17 cellular contexts compared by ENCODE assay signal in the genomic region with DNA sequence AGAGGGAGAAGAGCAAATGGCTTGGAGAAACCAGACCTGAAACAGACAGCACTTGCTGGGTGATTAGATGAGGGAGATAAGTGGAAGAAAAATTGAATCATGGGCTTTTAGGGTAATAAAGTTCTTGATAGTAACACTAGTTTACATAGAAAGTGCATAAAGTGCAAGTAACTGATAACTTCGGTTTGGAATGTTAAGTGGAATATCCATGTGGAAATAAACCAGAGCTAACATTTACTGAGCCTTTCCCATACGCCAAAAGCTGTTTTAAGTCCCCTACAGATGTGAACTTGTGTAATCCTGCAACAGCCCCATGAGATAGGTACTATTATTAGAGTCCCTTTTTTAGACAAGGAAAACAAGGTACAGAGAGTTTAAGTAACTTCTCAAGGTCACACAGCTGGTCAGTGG.
A peak's percentile ranks its signal among the peaks of the same experiment; 100 is the strongest.
DNase-seq lines count a peak whose midpoint lies in the region; ATAC-seq and TF ChIP-seq lines count a peak whose summit lies in the region.
"Had no signal": no experiment of that assay in that cellular context is flagged by ENCODE, and none has a peak within 500 bp of the region (broad histone marks: within the 10 kb centered on the region; RNA-seq: fewer than 3 reads in every experiment).

No MANE protein-coding gene starts in this region.

- ATAC-seq in heart right ventricle (peak in 7 of 8 donors; percentile 54 to 78 (median 74)), GM21619 (IDR thresholded peaks at IDR 0.05; ENCODE audit: unreplicated experiment) (no peak), GM18870 (IDR thresholded peaks at IDR 0.05; ENCODE audit: unreplicated experiment) (no peak), HG03196 (IDR thresholded peaks at IDR 0.05; ENCODE audit: unreplicated experiment) (no peak)

- H3K79me1 ChIP-seq in mesenchymal stem cell (replicated peaks; ENCODE audit: low read length, poor library complexity, severe bottlenecking) = no peaks in the 10 kb centered on the region

- no peak overlapping the region for H2BK5ac ChIP-seq in mesenchymal stem cell (ENCODE audit: low read depth, low read length, poor library complexity, severe bottlenecking)

- peaks cover 14% of the 10 kb centered on the region; the same call in 1 of the 2 replicates for H3K4me1 ChIP-seq in BE2C
- peaks cover 0 to 40% (median 26%) of the 10 kb centered on the region in 9 donors for H3K4me1 ChIP-seq in heart right ventricle
- H3K4me1 ChIP-seq in mesenchymal stem cell (ENCODE audit: control insufficient read depth, insufficient read depth, low read depth, low read length) = no peaks in the 10 kb centered on the region

- intact Hi-C loops in heart right ventricle (cut with DNase I) = loop anchor here in 3 of 10 donors (5.0 to 10.0 kb wide), 4 partner anchors 74 to 128 kb away; a partner anchor contains a TSS

- H3K27ac ChIP-seq in heart right ventricle = peak overlapping the region; percentile 12 to 78 (median 62)
- H3K27ac ChIP-seq in mesenchymal stem cell (ENCODE audit: low read length, poor library complexity, severe bottlenecking) = no peak overlapping the region

- no peak overlapping the region for H2BK120ac ChIP-seq in mesenchymal stem cell (ENCODE audit: low read depth, low read length)

- H3K4me3 ChIP-seq in BE2C (ENCODE audit: low read depth, low read length) (no peak overlapping the region), heart right ventricle (no peak overlapping the region), mesenchymal stem cell (ENCODE audit: insufficient read depth in 1 of 2, low read depth in 1 of 2, low read length in 2 of 2) (no peak overlapping the region)

- H3K9ac ChIP-seq in mesenchymal stem cell (ENCODE audit: low read length) = no peak overlapping the region

- no peak overlapping the region for H2AFZ ChIP-seq in mesenchymal stem cell (ENCODE audit: low read depth, low read length)

- peak; percentile 30 for DNase-seq in BE2C
- DNase-seq in amniotic epithelial cell (ENCODE audit: low read depth) = peak; percentile 59
- peak in 1 of 2 donors; percentile 26 for DNase-seq in heart right ventricle
- peak; percentile 46 for DNase-seq in mesenchymal stem cell
- no peak for DNase-seq in NCI-H1436 (lab: John Stamatoyannopoulos, UW)
- DNase-seq: Calu3; CD4-positive, alpha-beta memory T cell; NCI-H1105; NCI-H1694 treated with DMSO at 0.1 percent for 48 hours; NCI-H2107; NCI-H510A; NCI-H748 treated with DMSO at 0.1 percent for 48 hours; NK-92 treated with Interleukin-12 subunit alpha and Interleukin-12 subunit beta, amount 100 ng/mL, for 24 hours; SHP77 treated with DMSO at 0.1 percent for 48 hours had no signal

- H4K91ac ChIP-seq in mesenchymal stem cell (ENCODE audit: low read length) = no peak overlapping the region

- no peaks in the 10 kb centered on the region for H3K9me3 ChIP-seq in BE2C
- H3K9me3 ChIP-seq in heart right ventricle = peaks cover 0 to 6% (median 0%) of the 10 kb centered on the region in 11 donors
- H3K9me3 ChIP-seq in mesenchymal stem cell (ENCODE audit: control insufficient read depth, low read length) = no peaks in the 10 kb centered on the region

- no peak overlapping the region for H2BK15ac ChIP-seq in mesenchymal stem cell (ENCODE audit: low read depth, poor library complexity, severe bottlenecking)

- H3K18ac ChIP-seq in mesenchymal stem cell (ENCODE audit: low read depth in 1 of 2, low read length in 2 of 2) = no peak overlapping the region

- no peak overlapping the region for H3K23ac ChIP-seq in mesenchymal stem cell (ENCODE audit: low read length in 2 of 2)

- no peak overlapping the region for H3K14ac ChIP-seq in mesenchymal stem cell (ENCODE audit: low read length in 2 of 2)

- WGBS in heart right ventricle, 2 donors = 25 to 47% methylated on average over 2 of the region's 2 CpGs
- no CpG with 5 or more reads among the region's 2 CpGs for WGBS in mesenchymal stem cell

- H2AK5ac ChIP-seq in mesenchymal stem cell (ENCODE audit: low read length, severe bottlenecking) = no peak overlapping the region

- no peak overlapping the region for H3K4me2 ChIP-seq in mesenchymal stem cell (ENCODE audit: low read length, poor library complexity, severe bottlenecking)

- no peak overlapping the region for H3K4ac ChIP-seq in mesenchymal stem cell (ENCODE audit: low read depth in 1 of 2, low read length in 2 of 2)

- H3K36me3 ChIP-seq in BE2C (no peaks in the 10 kb centered on the region), heart right ventricle (no peaks in the 10 kb centered on the region), mesenchymal stem cell (ENCODE audit: control insufficient read depth in 1 of 2, insufficient read depth in 2 of 2, low read depth in 1 of 2, low read length in 2 of 2) (no peaks in the 10 kb centered on the region)

- H3K27me3 ChIP-seq in BE2C (no peaks in the 10 kb centered on the region), heart right ventricle (no peaks in the 10 kb centered on the region), mesenchymal stem cell (ENCODE audit: control insufficient read depth in 1 of 2, insufficient read depth in 1 of 2, low read length in 2 of 2) (no peaks in the 10 kb centered on the region)

- H2BK12ac ChIP-seq in mesenchymal stem cell (ENCODE audit: low read length in 2 of 2) = no peak overlapping the region

- H4K8ac ChIP-seq in mesenchymal stem cell (ENCODE audit: low read length) = no peak overlapping the region

- TF ChIP-seq CTCF in BE2C (IDR thresholded peaks at IDR 0.05; ENCODE audit: low read depth, low read length) (no peak), heart right ventricle (IDR thresholded peaks at IDR 0.05) (no peak)

Comparison
In these comparisons a context has a peak if more than half of its experiments do, and no peak if none do; other contexts are left out.
1. ATAC-seq: peak in heart right ventricle (7 of 8); none in GM21619 (single experiment), GM18870 (single experiment) and HG03196 (single experiment).